In the genomic region with DNA sequence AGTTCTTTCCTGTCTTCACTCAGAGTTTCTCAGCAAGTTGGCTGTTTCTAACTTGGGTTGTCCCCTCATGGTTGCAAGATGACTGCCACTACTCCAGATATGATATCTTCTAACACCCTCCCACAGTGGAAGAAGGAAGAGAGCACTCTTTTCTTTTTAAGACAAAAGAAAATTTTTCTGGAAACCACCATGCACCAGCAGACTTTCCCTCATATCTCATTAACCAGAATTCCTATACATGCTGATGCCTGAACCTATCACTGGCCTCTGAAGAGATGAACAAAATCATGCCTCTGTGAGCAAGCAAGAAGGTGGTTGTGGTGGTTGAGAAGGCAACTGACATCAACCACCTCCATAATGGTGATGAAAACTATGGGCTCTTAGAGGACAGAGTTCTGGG, we compare ENCODE assay signal across 13 cellular contexts.
A peak's percentile ranks its signal among the peaks of the same experiment; 100 is the strongest.
DNase-seq lines count a peak whose midpoint lies in the region; ATAC-seq lines count a peak whose summit lies in the region.
"Had no signal": no experiment of that assay in that cellular context is flagged by ENCODE, and none has a peak within 500 bp of the region (broad histone marks: within the 10 kb centered on the region; RNA-seq: fewer than 3 reads in every experiment).

No MANE protein-coding gene starts in this region.

- no peaks in the 10 kb centered on the region for H3K36me3 Mint-ChIP-seq in activated naive CD4-positive, alpha-beta T cell treated with anti-CD3 and anti-CD28 coated beads, Interleukin-2, amount 50 U/mL, for 24 hours
- no peaks in the 10 kb centered on the region for H3K36me3 Mint-ChIP-seq in stimulated activated naive B cell treated with anti-CD40 and anti-IgM and Interleukin-4, amounts not matched to agents 10 μg/mL and 1 μg/mL and 100 μg/mL, for 72 hours

- H3K27ac Mint-ChIP-seq in activated naive CD4-positive, alpha-beta T cell treated with anti-CD3 and anti-CD28 coated beads, Interleukin-2, amount 50 U/mL, for 24 hours = peak overlapping the region; percentile 32
- H3K27ac Mint-ChIP-seq in stimulated activated naive B cell treated with anti-CD40 and anti-IgM and Interleukin-4, amounts not matched to agents 10 μg/mL and 1 μg/mL and 100 μg/mL, for 72 hours = peak overlapping the region; percentile 76

- ATAC-seq in GM21423 (IDR thresholded peaks at IDR 0.05; ENCODE audit: unreplicated experiment) (peak; percentile 47), HG03097 (IDR thresholded peaks at IDR 0.05; ENCODE audit: low FRiP score, unreplicated experiment) (peak; percentile 50)
- ATAC-seq in stimulated activated naive B cell treated with anti-CD40 and anti-IgM and Interleukin-4, amounts not matched to agents 10 μg/mL and 1 μg/mL and 100 μg/mL, for 72 hours (replicated peaks) = peak; percentile 80 to 89
- ATAC-seq: HCT116, heart right ventricle, left ventricle myocardium superior had no signal

- no peak for DNase-seq in activated naive CD4-positive, alpha-beta T cell treated with Interleukin-2 at 50 U/mL for 16 hours
- DNase-seq in stimulated activated naive B cell treated with anti-CD40 and anti-IgM and Interleukin-4, amounts not matched to agents 10 μg/mL and 1 μg/mL and 100 μg/mL, for 72 hours = peak; percentile 9
- DNase-seq in substantia nigra (lab: John Stamatoyannopoulos, UW) = no peak
- DNase-seq in medulla oblongata (ENCODE audit: extremely low spot score) = no peak
- no peak for DNase-seq in AG08395 (ENCODE audit: low spot score)
- DNase-seq: heart right ventricle, left ventricle myocardium superior, NCI-H524 treated with DMSO at 0.1 percent for 48 hours had no signal

- H3K4me3 Mint-ChIP-seq in activated naive CD4-positive, alpha-beta T cell treated with anti-CD3 and anti-CD28 coated beads, Interleukin-2, amount 50 U/mL, for 24 hours = no peak overlapping the region
- H3K4me3 Mint-ChIP-seq in stimulated activated naive B cell treated with anti-CD40 and anti-IgM and Interleukin-4, amounts not matched to agents 10 μg/mL and 1 μg/mL and 100 μg/mL, for 72 hours = peak overlapping the region in 1 of 2 donors; percentile 20

- H3K27ac ChIP-seq in substantia nigra (ENCODE audit: low read depth, low read length, poor library complexity, severe bottlenecking) = no peak overlapping the region
- H3K27ac ChIP-seq: heart right ventricle, skin epidermis had no signal

- H3K9me3 Mint-ChIP-seq in activated naive CD4-positive, alpha-beta T cell treated with anti-CD3 and anti-CD28 coated beads, Interleukin-2, amount 50 U/mL, for 24 hours = no peaks in the 10 kb centered on the region
- H3K9me3 Mint-ChIP-seq in stimulated activated naive B cell treated with anti-CD40 and anti-IgM and Interleukin-4, amounts not matched to agents 10 μg/mL and 1 μg/mL and 100 μg/mL, for 72 hours = peaks cover 0 to 5% of the 10 kb centered on the region in 2 donors

- no peaks in the 10 kb centered on the region for H3K4me1 Mint-ChIP-seq in activated naive CD4-positive, alpha-beta T cell treated with anti-CD3 and anti-CD28 coated beads, Interleukin-2, amount 50 U/mL, for 24 hours
- H3K4me1 Mint-ChIP-seq in stimulated activated naive B cell treated with anti-CD40 and anti-IgM and Interleukin-4, amounts not matched to agents 10 μg/mL and 1 μg/mL and 100 μg/mL, for 72 hours = peaks cover 6 to 13% of the 10 kb centered on the region in 2 donors

- peaks cover 7% of the 10 kb centered on the region for H3K27me3 Mint-ChIP-seq in activated naive CD4-positive, alpha-beta T cell treated with anti-CD3 and anti-CD28 coated beads, Interleukin-2, amount 50 U/mL, for 24 hours
- peaks cover 17 to 34% of the 10 kb centered on the region in 2 donors for H3K27me3 Mint-ChIP-seq in stimulated activated naive B cell treated with anti-CD40 and anti-IgM and Interleukin-4, amounts not matched to agents 10 μg/mL and 1 μg/mL and 100 μg/mL, for 72 hours
